Comparison of ENCODE assay signal across 1 cellular context in genomic region chr10:4587466-4587865, GRCh38.
TF ChIP-seq lines count a peak whose summit lies in the region.

No MANE protein-coding gene starts in this region.

TF ChIP-seq in IMR-90, 13 proteins besides CTCF, POLR2A, EP300 and RAD21:
- TF ChIP-seq SMC3 (IDR thresholded peaks at IDR 0.05; ENCODE audit: low read depth, low read length), result no peak
- no peak for TF ChIP-seq MXI1 (IDR thresholded peaks at IDR 0.05; ENCODE audit: borderline replicate concordance, low read depth, low read length)
- no peak for TF ChIP-seq CHD1 (IDR thresholded peaks at IDR 0.05; ENCODE audit: low read depth, low read length)
- no peak for TF ChIP-seq FOS (IDR thresholded peaks at IDR 0.05; ENCODE audit: low read depth, low read length)
- TF ChIP-seq, protein P1, sequence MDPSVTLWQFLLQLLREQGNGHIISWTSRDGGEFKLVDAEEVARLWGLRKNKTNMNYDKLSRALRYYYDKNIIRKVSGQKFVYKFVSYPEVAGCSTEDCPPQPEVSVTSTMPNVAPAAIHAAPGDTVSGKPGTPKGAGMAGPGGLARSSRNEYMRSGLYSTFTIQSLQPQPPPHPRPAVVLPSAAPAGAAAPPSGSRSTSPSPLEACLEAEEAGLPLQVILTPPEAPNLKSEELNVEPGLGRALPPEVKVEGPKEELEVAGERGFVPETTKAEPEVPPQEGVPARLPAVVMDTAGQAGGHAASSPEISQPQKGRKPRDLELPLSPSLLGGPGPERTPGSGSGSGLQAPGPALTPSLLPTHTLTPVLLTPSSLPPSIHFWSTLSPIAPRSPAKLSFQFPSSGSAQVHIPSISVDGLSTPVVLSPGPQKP (IDR thresholded peaks at IDR 0.05; ENCODE audit: borderline replicate concordance, low read depth, low read length), result no peak
- TF ChIP-seq MAFK (IDR thresholded peaks at IDR 0.05; ENCODE audit: low read depth, low read length), result no peak
- TF ChIP-seq NFE2L2 (IDR thresholded peaks at IDR 0.05; ENCODE audit: low read depth, low read length), result no peak
- TF ChIP-seq RFX5 (IDR thresholded peaks at IDR 0.05; ENCODE audit: low read depth, low read length), result no peak
- TF ChIP-seq CEBPB (IDR thresholded peaks at IDR 0.05; ENCODE audit: low read depth, low read length), result no peak
- no peak for TF ChIP-seq MAZ (IDR thresholded peaks at IDR 0.05; ENCODE audit: borderline replicate concordance, low read depth, low read length)
- no peak for TF ChIP-seq RCOR1 (IDR thresholded peaks at IDR 0.05; ENCODE audit: insufficient replicate concordance, low read length)
- TF ChIP-seq USF2 (IDR thresholded peaks at IDR 0.05; ENCODE audit: low read depth, low read length), result no peak
- TF ChIP-seq BHLHE40 (IDR thresholded peaks at IDR 0.05; ENCODE audit: low read depth, low read length), result no peak
